ENCODE assay signal across 16 cellular contexts in genomic region chr15:69540622-69541021, GRCh38.
DNase-seq lines count a peak whose midpoint lies in the region; ATAC-seq lines count a peak whose summit lies in the region.
"Had no signal": no experiment of that assay in that cellular context is flagged by ENCODE, and none has a peak within 500 bp of the region (broad histone marks: within the 10 kb centered on the region; RNA-seq: fewer than 3 reads in every experiment).

No MANE protein-coding gene starts in this region.

- H3K9me3 Mint-ChIP-seq in activated T-helper 1 cell treated with anti-CD3 and anti-CD28 coated beads, Interleukin-12 subunit alpha, Interleukin-12 subunit beta, Interleukin-2, Interleukin-4 antibody, amounts not matched to agents 30 ng/mL and 10 ng/mL and 1 ng/mL, durations not matched to agents 14 hours and 24 hours and 36 hours, result no peaks in the 10 kb centered on the region
- H3K9me3 Mint-ChIP-seq in T-cell, result no peaks in the 10 kb centered on the region
- H3K9me3 Mint-ChIP-seq: activated B cell treated with CpG ODN at 0.5 μM for 24 hours; activated T-helper 17 cell treated with anti-CD3 and anti-CD28 coated beads, Interleukin-2, amount 50 U/mL, for 72 hours; central memory CD8-positive, alpha-beta T cell; memory B cell; T-helper 1 cell treated with Interleukin-12 subunit alpha and Interleukin-12 subunit beta and Interleukin-4 antibody, amounts not matched to agents 30 μg/mL and 1 μg/mL, for 36 hours had no signal

- H3K4me1 Mint-ChIP-seq in activated T-helper 1 cell treated with anti-CD3 and anti-CD28 coated beads, Interleukin-12 subunit alpha, Interleukin-12 subunit beta, Interleukin-2, Interleukin-4 antibody, amounts not matched to agents 30 ng/mL and 10 ng/mL and 1 ng/mL, durations not matched to agents 14 hours and 24 hours and 36 hours (ENCODE audit: low read depth), result no peaks in the 10 kb centered on the region
- no peaks in the 10 kb centered on the region for H3K4me1 Mint-ChIP-seq in T-cell
- H3K4me1 Mint-ChIP-seq: activated B cell treated with CpG ODN at 0.5 μM for 24 hours; activated T-helper 17 cell treated with anti-CD3 and anti-CD28 coated beads, Interleukin-2, amount 50 U/mL, for 72 hours; central memory CD8-positive, alpha-beta T cell; memory B cell had no signal

- H3K36me3 Mint-ChIP-seq in activated T-helper 1 cell treated with anti-CD3 and anti-CD28 coated beads, Interleukin-12 subunit alpha, Interleukin-12 subunit beta, Interleukin-2, Interleukin-4 antibody, amounts not matched to agents 30 ng/mL and 10 ng/mL and 1 ng/mL, durations not matched to agents 14 hours and 24 hours and 36 hours (ENCODE audit: low read depth), result no peaks in the 10 kb centered on the region
- H3K36me3 Mint-ChIP-seq in T-cell, result no peaks in the 10 kb centered on the region
- H3K36me3 Mint-ChIP-seq: memory B cell had no signal

- DNase-seq in COLO668 (lab: John Stamatoyannopoulos, UW; ENCODE audit: unreplicated experiment), result peak; percentile 87
- DNase-seq in NCI-H1092 (lab: John Stamatoyannopoulos, UW), result peak; percentile 93
- DNase-seq in NCI-H748 (lab: John Stamatoyannopoulos, UW; ENCODE audit: unreplicated experiment), result peak; percentile 84
- peak; percentile 40 for DNase-seq in islet precursor cell
- no peak for DNase-seq in activated T-helper 1 cell treated with anti-CD3 and anti-CD28 coated beads, Interleukin-12 subunit alpha, Interleukin-12 subunit beta, Interleukin-2, Interleukin-4 antibody, amounts not matched to agents 30 ng/mL and 10 ng/mL and 1 ng/mL, durations not matched to agents 14 hours and 24 hours and 36 hours (ENCODE audit: low spot score)
- DNase-seq in left lobe of liver (ENCODE audit: low spot score), result no peak
- no peak for DNase-seq in T-cell
- DNase-seq: activated B cell treated with CpG ODN at 0.5 μM for 24 hours; adrenal gland; effector CD8-positive, alpha-beta T cell; NK-92 treated with Interleukin-12 subunit alpha and Interleukin-12 subunit beta, amount 100 ng/mL, for 24 hours; retina had no signal

- POLR2A ChIA-PET in T-cell (lab: Charles Lee), result no interaction called here

- CTCF ChIA-PET in T-cell (lab: Charles Lee), result no interaction called here

- H3K4me3 Mint-ChIP-seq in activated T-helper 1 cell treated with anti-CD3 and anti-CD28 coated beads, Interleukin-12 subunit alpha, Interleukin-12 subunit beta, Interleukin-2, Interleukin-4 antibody, amounts not matched to agents 30 ng/mL and 10 ng/mL and 1 ng/mL, durations not matched to agents 14 hours and 24 hours and 36 hours, result no peak overlapping the region
- H3K4me3 Mint-ChIP-seq in T-cell, result no peak overlapping the region
- H3K4me3 Mint-ChIP-seq: activated B cell treated with CpG ODN at 0.5 μM for 24 hours; activated T-helper 17 cell treated with anti-CD3 and anti-CD28 coated beads, Interleukin-2, amount 50 U/mL, for 72 hours; central memory CD8-positive, alpha-beta T cell; memory B cell; T-helper 1 cell treated with Interleukin-12 subunit alpha and Interleukin-12 subunit beta and Interleukin-4 antibody, amounts not matched to agents 30 μg/mL and 1 μg/mL, for 36 hours had no signal

- H3K27ac Mint-ChIP-seq in activated T-helper 1 cell treated with anti-CD3 and anti-CD28 coated beads, Interleukin-12 subunit alpha, Interleukin-12 subunit beta, Interleukin-2, Interleukin-4 antibody, amounts not matched to agents 30 ng/mL and 10 ng/mL and 1 ng/mL, durations not matched to agents 14 hours and 24 hours and 36 hours, result no peak overlapping the region
- no peak overlapping the region for H3K27ac Mint-ChIP-seq in T-cell
- H3K27ac Mint-ChIP-seq: activated B cell treated with CpG ODN at 0.5 μM for 24 hours; activated T-helper 17 cell treated with anti-CD3 and anti-CD28 coated beads, Interleukin-2, amount 50 U/mL, for 72 hours; memory B cell; T-helper 1 cell treated with Interleukin-12 subunit alpha and Interleukin-12 subunit beta and Interleukin-4 antibody, amounts not matched to agents 30 μg/mL and 1 μg/mL, for 36 hours had no signal

- intact Hi-C loops in activated T-helper 1 cell treated with anti-CD3 and anti-CD28 coated beads, Interleukin-12 subunit alpha, Interleukin-12 subunit beta, Interleukin-2, Interleukin-4 antibody, amounts not matched to agents 30 ng/mL and 10 ng/mL and 1 ng/mL, durations not matched to agents 14 hours and 24 hours and 36 hours (cut with micrococcal nuclease), result no loop called here

- ATAC-seq in left lobe of liver, result no peak
- no peak for ATAC-seq in T-cell (replicated peaks in 1 of 4)
- ATAC-seq: activated T-helper 17 cell treated with anti-CD3 and anti-CD28 coated beads, Interleukin-2, amount 50 U/mL, for 72 hours had no signal

- H3K27me3 Mint-ChIP-seq in activated T-helper 1 cell treated with anti-CD3 and anti-CD28 coated beads, Interleukin-12 subunit alpha, Interleukin-12 subunit beta, Interleukin-2, Interleukin-4 antibody, amounts not matched to agents 30 ng/mL and 10 ng/mL and 1 ng/mL, durations not matched to agents 14 hours and 24 hours and 36 hours (ENCODE audit: insufficient read depth), result peaks cover 8% of the 10 kb centered on the region
- peaks cover 3 to 9% of the 10 kb centered on the region in 2 donors for H3K27me3 Mint-ChIP-seq in T-cell
- H3K27me3 Mint-ChIP-seq: activated T-helper 17 cell treated with anti-CD3 and anti-CD28 coated beads, Interleukin-2, amount 50 U/mL, for 72 hours had no signal

Comparison
In these comparisons a context has a peak if more than half of its experiments do, and no peak if none do; other contexts are left out.
1. DNase-seq: peak in COLO668 (single experiment), NCI-H1092 (single experiment), NCI-H748 (single experiment) and islet precursor cell (single experiment); none in activated T-helper 1 cell treated with anti-CD3 and anti-CD28 coated beads, Interleukin-12 subunit alpha, Interleukin-12 subunit beta, Interleukin-2, Interleukin-4 antibody, amounts not matched to agents 30 ng/mL and 10 ng/mL and 1 ng/mL, durations not matched to agents 14 hours and 24 hours and 36 hours (single experiment), left lobe of liver (single experiment) and T-cell (0 of 34).